In the genomic region with DNA sequence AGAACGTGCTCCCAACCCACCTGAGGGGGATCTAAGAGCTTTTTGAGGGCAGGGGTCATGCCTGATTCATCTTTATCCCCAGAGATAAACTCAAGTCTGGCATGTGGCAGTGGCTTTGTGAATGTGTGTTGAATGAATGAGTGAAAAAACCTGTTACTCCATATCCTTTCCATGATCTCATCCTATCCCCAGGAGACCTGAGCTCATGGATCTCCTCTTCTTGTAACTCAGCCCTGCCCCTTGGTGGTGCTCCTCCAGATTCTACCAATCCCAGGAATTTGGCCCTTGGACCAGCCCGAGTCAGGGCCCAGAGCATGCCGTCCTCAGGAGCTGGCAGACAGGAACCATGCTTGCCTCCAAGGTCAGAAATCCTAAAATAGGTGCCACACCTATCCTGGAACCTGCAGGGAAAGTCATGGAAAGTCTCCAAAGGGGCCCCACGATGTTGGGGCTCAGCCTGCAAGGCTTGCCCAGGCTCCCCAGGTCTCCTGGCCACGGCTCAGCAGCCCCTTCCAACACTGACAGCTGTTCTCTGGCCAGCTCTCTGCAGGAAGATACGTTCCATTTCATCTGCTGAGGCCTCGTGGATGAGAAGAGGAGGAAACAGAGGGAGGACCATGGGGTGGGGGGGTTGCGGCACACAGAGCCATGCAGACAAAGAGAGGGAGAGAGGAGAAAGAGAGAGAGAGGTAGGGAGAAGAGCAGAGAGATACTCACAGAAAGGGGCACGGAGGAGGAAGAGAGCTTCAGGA, we compare ENCODE assay signal across 27 cellular contexts.
DNase-seq lines count a peak whose midpoint lies in the region; ATAC-seq and TF ChIP-seq lines count a peak whose summit lies in the region.
"Had no signal": no experiment of that assay in that cellular context is flagged by ENCODE, and none has a peak within 500 bp of the region (broad histone marks: within the 10 kb centered on the region; RNA-seq: fewer than 3 reads in every experiment).

No MANE protein-coding gene starts in this region.

- no peak for TF ChIP-seq POLR2A in tibial nerve (IDR thresholded peaks at IDR 0.05)

- TF ChIP-seq EP300 in tibial nerve (IDR thresholded peaks at IDR 0.05), result peak in 1 of 2 donors; percentile 43

- H3K4me3 ChIP-seq in left ventricle myocardium inferior (no peak overlapping the region), choroid plexus epithelial cell (ENCODE audit: low read depth, low read length) (no peak overlapping the region), tibial nerve (no peak overlapping the region), colonic mucosa (no peak overlapping the region)
- H3K4me3 ChIP-seq: esophagus muscularis mucosa, HAP-1, lower lobe of right lung, neural progenitor cell, prostate gland had no signal

- 68 to 78% methylated on average over 8 to 9 of the region's 9 CpGs for WGBS in tibial nerve, 2 donors

- intact Hi-C loops in Right ventricle myocardium superior (cut with DNase I) (no loop called here), left ventricle myocardium inferior (cut with micrococcal nuclease) (no loop called here), left cardiac atrium (cut with DNase I) (loop anchor here in 1 of 2 donors (10.0 kb wide), 1 partner anchor 212 kb away; a partner anchor contains a TSS), colonic mucosa (cut with DNase I) (no loop called here)

- H3K36me3 ChIP-seq in left ventricle myocardium inferior (no peaks in the 10 kb centered on the region), tibial nerve (peaks cover 0 to 4% (median 0%) of the 10 kb centered on the region in 3 donors), colonic mucosa (no peaks in the 10 kb centered on the region)
- H3K36me3 ChIP-seq: HAP-1, lower lobe of right lung, neural progenitor cell, prostate gland had no signal

- peaks cover 52% of the 10 kb centered on the region for H3K4me1 ChIP-seq in left ventricle myocardium inferior
- H3K4me1 ChIP-seq in tibial nerve, result peaks cover 0 to 56% (median 25%) of the 10 kb centered on the region in 4 donors
- H3K4me1 ChIP-seq in colonic mucosa, result no peaks in the 10 kb centered on the region
- H3K4me1 ChIP-seq: HAP-1, prostate gland had no signal

- H3K27ac ChIP-seq in left ventricle myocardium inferior (replicated peaks) (no peak overlapping the region), tibial nerve (peak overlapping the region in 2 of 4 donors; percentile 40 to 48), colonic mucosa (no peak overlapping the region)
- H3K27ac ChIP-seq: lower lobe of right lung, neural progenitor cell, prostate gland had no signal

- ATAC-seq in Right ventricle myocardium superior (ENCODE audit: poor library complexity) (peak; percentile 64), left cardiac atrium (peak in 1 of 2 donors; percentile 10), GM18873 (IDR thresholded peaks at IDR 0.05; ENCODE audit: low FRiP score, unreplicated experiment) (no peak)
- ATAC-seq: activated CD4-positive, alpha-beta T cell treated with anti-CD3 and anti-CD28 coated beads for 36 hours; lower lobe of right lung; stimulated activated naive CD8-positive, alpha-beta T cell treated with anti-CD3 and anti-CD28 coated beads, Interleukin-15, amount 100 ng/mL, for 72 hours had no signal

- H3K9ac ChIP-seq in colonic mucosa (ENCODE audit: low read depth in 2 of 2, low read length in 2 of 2), result no peak overlapping the region
- H3K9ac ChIP-seq: neural progenitor cell had no signal

- DNase-seq in Right ventricle myocardium superior, result no peak
- no peak for DNase-seq in left ventricle myocardium inferior
- peak; percentile 54 for DNase-seq in choroid plexus epithelial cell (ENCODE audit: low read depth)
- DNase-seq in left cardiac atrium, result peak; percentile 45
- DNase-seq in tibial nerve (ENCODE audit: low spot score in 2 of 2), result peak; percentile 44 to 72
- DNase-seq in NCI-H82 (lab: John Stamatoyannopoulos, UW), result no peak
- no peak for DNase-seq in colonic mucosa
- DNase-seq: activated CD4-positive, alpha-beta T cell treated with anti-CD3 and anti-CD28 coated beads for 36 hours; activated naive CD4-positive, alpha-beta T cell treated with anti-CD3 and anti-CD28 coated beads, Interleukin-2, amount 10 ng/mL, durations not matched to agents 7 days and 5 days; activated T-cell treated with anti-CD3 and anti-CD28 coated beads, Interleukin-2, amount 50 U/mL, for 48 hours; cerebellar nuclear complex; DMS79; effector memory CD4-positive, alpha-beta T cell; Kasumi-1; lower lobe of right lung; NCI-H1092; NCI-H187 treated with DMSO at 0.1 percent for 48 hours; NCI-H748 treated with DMSO at 0.1 percent for 48 hours; OCI-M1; SHP77 treated with DMSO at 0.1 percent for 48 hours; stimulated activated CD4-positive, alpha-beta T cell treated with anti-CD3 and anti-CD28 coated beads, Interleukin-4, amount 100 ng/mL, for 24 hours; stimulated activated naive CD8-positive, alpha-beta T cell treated with anti-CD3 and anti-CD28 coated beads, Interleukin-15, amount 100 ng/mL, for 72 hours had no signal

- TF ChIP-seq CTCF in left ventricle myocardium inferior (IDR thresholded peaks at IDR 0.05; ENCODE audit: borderline replicate concordance) (no peak), choroid plexus epithelial cell (conservative IDR thresholded peaks at IDR 0.05; ENCODE audit: low read depth, low read length) (no peak), tibial nerve (IDR thresholded peaks at IDR 0.05) (peak in 1 of 5 experiments; percentile 25), colonic mucosa (IDR thresholded peaks at IDR 0.05) (no peak)

- H3K27me3 ChIP-seq in left ventricle myocardium inferior (ENCODE audit: low read depth), result no peaks in the 10 kb centered on the region
- H3K27me3 ChIP-seq in tibial nerve, result no peaks in the 10 kb centered on the region
- H3K27me3 ChIP-seq in colonic mucosa, result no peaks in the 10 kb centered on the region
- H3K27me3 ChIP-seq: esophagus muscularis mucosa, neural progenitor cell had no signal

- H3K9me3 ChIP-seq in left ventricle myocardium inferior (replicated peaks) (no peaks in the 10 kb centered on the region), tibial nerve (no peaks in the 10 kb centered on the region), colonic mucosa (no peaks in the 10 kb centered on the region)
- H3K9me3 ChIP-seq: esophagus muscularis mucosa, HAP-1, lower lobe of right lung, prostate gland had no signal

Comparison
In these comparisons a context has a peak if more than half of its experiments do, and no peak if none do; other contexts are left out.
1. DNase-seq: peak in choroid plexus epithelial cell (single experiment), left cardiac atrium (single experiment) and tibial nerve (2 of 2); none in Right ventricle myocardium superior (single experiment), left ventricle myocardium inferior (single experiment), NCI-H82 (single experiment) and colonic mucosa (single experiment).